In the genomic region with DNA sequence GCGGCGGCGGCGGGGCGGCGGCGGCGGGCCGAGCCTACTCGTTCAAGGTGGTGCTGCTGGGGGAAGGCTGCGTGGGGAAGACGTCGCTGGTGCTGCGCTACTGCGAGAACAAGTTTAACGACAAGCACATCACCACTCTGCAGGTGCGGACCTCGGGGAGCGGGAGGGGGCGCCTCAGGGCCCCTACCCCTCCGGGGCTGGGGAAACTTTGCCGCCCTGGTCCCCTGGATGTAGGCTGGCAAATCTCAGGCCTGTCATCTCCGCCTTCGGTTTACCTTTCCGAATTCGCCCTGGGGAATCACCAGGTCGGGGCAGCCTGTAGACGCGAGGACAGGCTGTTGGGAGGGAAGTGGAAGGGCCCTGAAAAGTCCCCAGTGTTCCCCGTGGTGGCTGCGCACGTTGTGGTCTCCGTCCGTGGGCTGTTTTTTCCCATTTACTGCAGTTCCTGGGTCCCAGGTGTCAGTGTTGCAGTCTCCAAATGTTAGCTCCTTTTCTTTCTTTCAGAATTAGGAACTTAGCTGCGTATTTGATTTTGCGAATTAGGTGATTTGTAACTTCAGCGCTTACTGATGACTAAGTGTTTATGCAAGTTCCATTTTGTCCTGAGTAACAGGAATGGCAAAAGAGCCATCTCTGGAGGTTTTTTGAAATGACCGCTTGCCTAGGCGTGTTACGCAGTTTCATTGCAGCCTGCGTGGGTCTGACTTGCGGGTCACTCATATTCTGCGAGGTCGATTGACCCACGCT, we compare ENCODE assay signal across 8 cellular contexts. TPM values are rescaled to one million over a fixed set of nuclear protein-coding genes. Genes with fewer than 3 reads are reported as not detected.
DNase-seq lines count a peak whose midpoint lies in the region; ATAC-seq, FAIRE-seq and TF ChIP-seq lines count a peak whose summit lies in the region.

No MANE protein-coding gene starts in this region.

- H4K8ac ChIP-seq in H1 (ENCODE audit: extremely low read depth, insufficient read depth, low read length): peak overlapping the region; percentile 99; the same call in 1 of the 2 replicates

- no peak for FAIRE-seq in H1 (lab: Jason Lieb, UNC)

- peaks cover 2% of the 10 kb centered on the region for H3K27me3 Mint-ChIP-seq in activated CD8-positive, alpha-beta T cell treated with anti-CD3 and anti-CD28 coated beads for 36 hours

- H3K27me3 ChIP-seq in H7 (ENCODE audit: control insufficient read depth, insufficient read depth, low read length) (no peaks in the 10 kb centered on the region), H1 (replicated peaks in 1 of 4; ENCODE audit: control insufficient read depth in 3 of 4, extremely low read depth in 1 of 4, insufficient read depth in 3 of 4, low read length in 3 of 4) (no peaks in the 10 kb centered on the region)

- peaks cover 49% of the 10 kb centered on the region for H3K36me3 Mint-ChIP-seq in activated CD8-positive, alpha-beta T cell treated with anti-CD3 and anti-CD28 coated beads for 36 hours (ENCODE audit: low read depth)

- peaks cover 35% of the 10 kb centered on the region for H3K4me1 Mint-ChIP-seq in activated CD8-positive, alpha-beta T cell treated with anti-CD3 and anti-CD28 coated beads for 36 hours (ENCODE audit: low read depth)

- no peak overlapping the region for H2AK5ac ChIP-seq in H1 (ENCODE audit: low read depth, low read length)

- TF ChIP-seq CTCF in GM12865 (IDR thresholded peaks at IDR 0.05; ENCODE audit: insufficient read depth, low read depth, low read length, missing control alignments) (no peak), H1 (IDR thresholded peaks at IDR 0.05; ENCODE audit: control extremely low read depth in 1 of 3, insufficient read depth in 1 of 3, low read depth in 1 of 3, low read length in 3 of 3) (no peak), mucosa of descending colon (IDR thresholded peaks at IDR 0.05) (no peak)
- TF ChIP-seq CTCF in activated CD8-positive, alpha-beta T cell treated with anti-CD3 and anti-CD28 coated beads for 36 hours (IDR thresholded peaks at IDR 0.05): no peak

- no peak overlapping the region for H3K14ac ChIP-seq in H1 (ENCODE audit: insufficient read length)

- DNase-seq in GM12865 (ENCODE audit: low read depth): peak; percentile 77
- no peak for DNase-seq in H7
- peak; percentile 49 for DNase-seq in LoVo (ENCODE audit: low spot score)
- DNase-seq in activated CD8-positive, alpha-beta T cell treated with anti-CD3 and anti-CD28 coated beads for 36 hours: peak; percentile 72
- DNase-seq in H1 (ENCODE audit: low read depth in 1 of 2, low spot score in 2 of 2): no peak
- DNase-seq in mucosa of descending colon: peak in 2 of 3 donors; percentile 45 to 75
- peak; percentile 26 to 30 for DNase-seq in stimulated activated CD8-positive, alpha-beta memory T cell treated with anti-CD3 and anti-CD28 coated beads, Interleukin-4, amount 100 ng/mL, for 1 hour (ENCODE audit: low read depth in 2 of 2, low spot score in 1 of 2)
- DNase-seq in DMS153 (lab: John Stamatoyannopoulos, UW): no peak

- H3K23me2 ChIP-seq in H1 (ENCODE audit: low read depth, low read length): peaks cover 2% of the 10 kb centered on the region; the same call in 1 of the 2 replicates

- intact Hi-C loops in activated CD8-positive, alpha-beta T cell treated with anti-CD3 and anti-CD28 coated beads for 36 hours (cut with micrococcal nuclease): loop anchor here (2.0 kb wide), 1 partner anchor 93 kb away; a partner anchor contains a TSS
- intact Hi-C loops in mucosa of descending colon (cut with DNase I, micrococcal nuclease): no loop called here

- H3K4me3 ChIP-seq in GM12865 (ENCODE audit: low read depth, low read length) (peak overlapping the region; percentile 84), H7 (ENCODE audit: insufficient read depth, low read depth, low read length) (peak overlapping the region; percentile 52), H1 (ENCODE audit: extremely low read depth in 1 of 4, insufficient read depth in 2 of 4, low read depth in 3 of 4, low read length in 4 of 4) (peak overlapping the region; percentile 85 to 99 (median 92)), mucosa of descending colon (peak overlapping the region; percentile 71)

- peak overlapping the region; percentile 94; the same call in 1 of the 2 replicates for H3K27ac ChIP-seq in H1 (ENCODE audit: low read depth, low read length)

- H2BK15ac ChIP-seq in H1 (ENCODE audit: low read length): no peak overlapping the region

- H3K4me1 ChIP-seq in H1 (replicated peaks in 1 of 4; ENCODE audit: control insufficient read depth in 3 of 4, insufficient read depth in 4 of 4, low read length in 3 of 4): peaks cover 0 to 6% (median 2%) of the 10 kb centered on the region in 4 experiments; a peak in 3 of 7 replicates
- peaks cover 17% of the 10 kb centered on the region for H3K4me1 ChIP-seq in mucosa of descending colon (ENCODE audit: low read depth)

- no peaks in the 10 kb centered on the region for H3K36me3 ChIP-seq in H7 (replicated peaks; ENCODE audit: control insufficient read depth, insufficient read depth, low read length)
- H3K36me3 ChIP-seq in H1 (ENCODE audit: control insufficient read depth in 2 of 4, insufficient read depth in 4 of 4, low read length in 3 of 4): peaks cover 0 to 10% (median 2%) of the 10 kb centered on the region in 4 experiments; a peak in 3 of 8 replicates
- H3K36me3 ChIP-seq in mucosa of descending colon (ENCODE audit: low read depth): peaks cover 4% of the 10 kb centered on the region

- H3K18ac ChIP-seq in H1 (ENCODE audit: extremely low read depth, low read length): no peak overlapping the region

- H3K9me3 Mint-ChIP-seq in activated CD8-positive, alpha-beta T cell treated with anti-CD3 and anti-CD28 coated beads for 36 hours: peaks cover 14% of the 10 kb centered on the region

- H2BK120ac ChIP-seq in H1 (replicated peaks; ENCODE audit: low read depth, low read length): no peak overlapping the region

- peak; percentile 54 for ATAC-seq in activated CD8-positive, alpha-beta T cell treated with anti-CD3 and anti-CD28 coated beads for 36 hours
- ATAC-seq in mucosa of descending colon: peak; percentile 57

- CTCF ChIA-PET in activated CD8-positive, alpha-beta T cell treated with anti-CD3 and anti-CD28 coated beads for 36 hours (lab: Charles Lee): interaction anchor here (1.1 to 2.1 kb wide), 5 partner anchors 8 to 110 kb away, joined by 3 to 7 read pairs (median 6); a partner anchor contains a TSS
- CTCF ChIA-PET in H1 (lab: Charles Lee; ENCODE audit: partially characterized antibody): interaction anchor here (1.5 to 1.6 kb wide), 3 partner anchors 9 to 32 kb away, joined by 3 to 7 read pairs (median 3); no protein-coding TSS in a partner anchor

- H3K9me3 ChIP-seq in H1 (ENCODE audit: insufficient read depth in 2 of 2, low read depth in 1 of 2, low read length in 1 of 2) (no peaks in the 10 kb centered on the region), mucosa of descending colon (peaks cover 9% of the 10 kb centered on the region)

- H3K4me3 Mint-ChIP-seq in activated CD8-positive, alpha-beta T cell treated with anti-CD3 and anti-CD28 coated beads for 36 hours: peak overlapping the region; percentile 92

- POLR2A ChIA-PET in activated CD8-positive, alpha-beta T cell treated with anti-CD3 and anti-CD28 coated beads for 36 hours (lab: Charles Lee): interaction anchor here (0.7 to 5.1 kb wide), 5 partner anchors 8 to 115 kb away, joined by 3 to 29 read pairs (median 4); a partner anchor contains a TSS
- POLR2A ChIA-PET in H1 (lab: Charles Lee; ENCODE audit: partially characterized antibody): interaction anchor here (1.0 to 3.7 kb wide), 4 partner anchors 17 to 372 kb away, joined by 3 to 17 read pairs (median 6); a partner anchor contains a TSS

- peak overlapping the region; percentile 99 for H3K27ac Mint-ChIP-seq in activated CD8-positive, alpha-beta T cell treated with anti-CD3 and anti-CD28 coated beads for 36 hours

- H3K4ac ChIP-seq in H1 (replicated peaks; ENCODE audit: insufficient read length, low read depth, low read length): no peak overlapping the region

- no peak overlapping the region for H3K56ac ChIP-seq in H1 (replicated peaks; ENCODE audit: insufficient read length, low read depth, low read length)

- no peak overlapping the region for H4K5ac ChIP-seq in H1 (ENCODE audit: insufficient read length, low read depth, low read length)

- no peak for TF ChIP-seq RAD21 in H1 (IDR thresholded peaks at IDR 0.05 in 1 of 2, conservative IDR thresholded peaks at IDR 0.05 in 1 of 2; ENCODE audit: low read depth in 2 of 2, low read length in 2 of 2)

- TF ChIP-seq EP300 in H1 (IDR thresholded peaks at IDR 0.05; ENCODE audit: borderline replicate concordance in 1 of 2, low read depth in 2 of 2, low read length in 2 of 2): no peak

- no peak overlapping the region for H2AFZ ChIP-seq in H1 (ENCODE audit: low read length)

- H2BK12ac ChIP-seq in H1 (ENCODE audit: low read depth, low read length): no peak overlapping the region

- peak overlapping the region; percentile 81 to 95 (median 85) for H3K9ac ChIP-seq in H1 (replicated peaks in 1 of 4; ENCODE audit: extremely low read depth in 1 of 4, low read depth in 3 of 4, low read length in 3 of 4)

- no peak overlapping the region for H3K23ac ChIP-seq in H1 (ENCODE audit: insufficient read length)

- no peak overlapping the region for H4K91ac ChIP-seq in H1 (replicated peaks; ENCODE audit: insufficient read length, low read length)

- peak overlapping the region; percentile 87 to 96 for H3K4me2 ChIP-seq in H1 (ENCODE audit: insufficient read depth in 1 of 2, low read depth in 2 of 2, low read length in 2 of 2)

- no peak overlapping the region; the same call in 1 of the 2 replicates for H2BK5ac ChIP-seq in H1 (ENCODE audit: low read depth, low read length)

- 0 out of 2 replicates have a peak, but pooled peaks cover 4% of the 10 kb centered on the region for H3K79me1 ChIP-seq in H1 (ENCODE audit: low read depth, low read length)

- peaks cover 18 to 53% of the 10 kb centered on the region in 2 experiments for H3K79me2 ChIP-seq in H1 (ENCODE audit: control insufficient read depth in 1 of 2, insufficient read depth in 2 of 2, low read length in 2 of 2)

- H4K20me1 ChIP-seq in H1 (replicated peaks in 1 of 2; ENCODE audit: control insufficient read depth in 1 of 2, insufficient read depth in 2 of 2, low read length in 2 of 2): peaks cover 12 to 14% of the 10 kb centered on the region in 2 experiments

- 8% methylated on average over 24 of the region's 45 CpGs; no CpG with 5 or more reads in 1 of the 2 experiments for WGBS in H1 (ENCODE audit: extremely low coverage in 1 of 2, insufficient coverage in 1 of 2, insufficient read length in 1 of 2, insufficient replicate concordance in 2 of 2, low coverage in 1 of 2, low lambda C conversion rate in 2 of 2, missing lambda C conversion rate in 1 of 2), 2 experiments

- TF ChIP-seq POLR2A in H1 (IDR thresholded peaks at IDR 0.05; ENCODE audit: control extremely low read depth in 1 of 2, low read depth in 2 of 2, low read length in 2 of 2): peak in 1 of 2 experiments; percentile 53; a peak in 2 of 3 replicates

- H2BK20ac ChIP-seq in H1 (ENCODE audit: low read length): no peak overlapping the region

RNA-seq across cellular contexts. Expression of a gene that starts 0.7 kb away (rescaled TPM):
- 11.6 and 17.2 TPM in 2 replicates for total RNA-seq in H7 (2014; rRNA removed; shearing (Covaris generic))
- total RNA-seq in activated CD8-positive, alpha-beta T cell treated with anti-CD3 and anti-CD28 coated beads for 36 hours: 10 to 100 TPM; 78.1 to 88.6 TPM
- 44.1 and 47.2 TPM in 2 replicates for total RNA-seq in H1 (2021; fragmentation: NEBNext Ultra II Directional; extraction: Animal tissue kit (Norgen Biotek cat#: 25700))
- 1.1 and 1.2 TPM in 2 replicates for polyA plus RNA-seq in H1 (2011; rRNA removed)
- 3.0 TPM for polyA plus RNA-seq in H1 (2011; cell fraction: cytosol; rRNA removed)
- polyA plus RNA-seq in H1 (2011; cell fraction: nucleus; rRNA removed): 1.2 TPM
- polyA plus RNA-seq in H1 (2012, experiment 1 of 2): 14.8 to 34.2 TPM (median 18.4 TPM) in 4 replicates
- polyA plus RNA-seq in H1 (2012, experiment 2 of 2): 6.5 TPM
- polyA plus RNA-seq in H1 (2013, experiment 1 of 2): 21.3 TPM
- 23.0 TPM for polyA plus RNA-seq in H1 (2013, experiment 2 of 2)
- polyA minus RNA-seq in H1 (2011; rRNA and poly(A)+ RNA removed): 5.6 and 6.9 TPM in 2 replicates
- polyA minus RNA-seq in H1 (2011; cell fraction: cytosol; rRNA and poly(A)+ RNA removed): 4.6 TPM
- 6.2 TPM for polyA minus RNA-seq in H1 (2011; cell fraction: nucleus; rRNA and poly(A)+ RNA removed)
- total RNA-seq in mucosa of descending colon: 10 to 100 TPM; 61.6 to 97.3 (median 63.6) TPM

Comparison
In these comparisons a context has a peak if more than half of its experiments do, and no peak if none do; other contexts are left out.
1. DNase-seq: peak in GM12865 (single experiment), LoVo (single experiment), activated CD8-positive, alpha-beta T cell treated with anti-CD3 and anti-CD28 coated beads for 36 hours (single experiment), mucosa of descending colon (2 of 3) and stimulated activated CD8-positive, alpha-beta memory T cell treated with anti-CD3 and anti-CD28 coated beads, Interleukin-4, amount 100 ng/mL, for 1 hour (2 of 2); none in H7 (single experiment), H1 (0 of 2) and DMS153 (single experiment).
2. Peak in every context shown above with its lines, with median percentiles within 50 percentile points of each other: H3K4me3 ChIP-seq.